ENCODE assay signal across 11 cellular contexts in the genomic region with DNA sequence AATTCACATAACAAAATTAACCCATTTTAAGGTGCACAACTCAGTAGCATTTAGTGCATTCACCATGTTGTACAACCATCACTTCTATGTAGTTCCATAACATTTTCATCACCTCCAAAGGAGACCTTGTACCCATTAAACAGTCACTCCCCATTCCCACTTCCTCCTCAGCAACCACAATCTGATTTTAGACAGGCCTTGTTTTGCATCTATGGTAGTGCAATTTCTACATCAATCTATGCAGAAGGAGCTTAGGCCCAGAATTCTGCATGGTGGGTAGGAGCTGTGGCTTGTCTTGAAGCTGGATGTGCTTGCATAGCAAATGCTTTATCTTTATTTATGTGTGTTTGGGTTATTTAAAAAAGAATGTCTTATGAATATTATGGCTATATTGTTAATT.
DNase-seq lines count a peak whose midpoint lies in the region; ATAC-seq and TF ChIP-seq lines count a peak whose summit lies in the region.
"Had no signal": no experiment of that assay in that cellular context is flagged by ENCODE, and none has a peak within 500 bp of the region (broad histone marks: within the 10 kb centered on the region; RNA-seq: fewer than 3 reads in every experiment).

No MANE protein-coding gene starts in this region.

- H3K36me3 ChIP-seq in DOHH2 (ENCODE audit: control insufficient read depth, low read length) (no peaks in the 10 kb centered on the region), SU-DHL-6 (ENCODE audit: low read length) (no peaks in the 10 kb centered on the region), mucosa of rectum (ENCODE audit: control insufficient read depth in 2 of 2, insufficient read depth in 2 of 2, low read length in 2 of 2) (no peaks in the 10 kb centered on the region)
- H3K36me3 ChIP-seq: right lobe of liver had no signal

- H3K9me3 ChIP-seq in DOHH2 (ENCODE audit: control insufficient read depth, insufficient read depth, low read length) (no peaks in the 10 kb centered on the region; the same call in 1 of the 2 replicates), SU-DHL-6 (ENCODE audit: insufficient read depth, low read length) (no peaks in the 10 kb centered on the region), mucosa of rectum (ENCODE audit: control insufficient read depth in 2 of 2, low read length in 2 of 2) (no peaks in the 10 kb centered on the region)
- H3K9me3 ChIP-seq: right lobe of liver had no signal

- peak; percentile 30 for ATAC-seq in HG02642 (IDR thresholded peaks at IDR 0.05; ENCODE audit: poor library complexity, unreplicated experiment)
- ATAC-seq in GM21825 (IDR thresholded peaks at IDR 0.05; ENCODE audit: unreplicated experiment) = no peak
- ATAC-seq: Panc1 had no signal

- H3K9me2 ChIP-seq in DOHH2 (replicated peaks; ENCODE audit: control insufficient read depth, low read length) (no peaks in the 10 kb centered on the region), SU-DHL-6 (replicated peaks; ENCODE audit: insufficient read depth, low read length) (no peaks in the 10 kb centered on the region)

- H3K9ac ChIP-seq in SU-DHL-6 (ENCODE audit: low read length) = peak overlapping the region; percentile 26
- H3K9ac ChIP-seq in mucosa of rectum (ENCODE audit: low read depth in 1 of 2, low read length in 2 of 2) = no peak overlapping the region

- H3K27ac ChIP-seq in DOHH2 (ENCODE audit: low read depth, low read length) = peak overlapping the region; percentile 95
- H3K27ac ChIP-seq in SU-DHL-6 (ENCODE audit: low read depth, low read length) = peak overlapping the region; percentile 96
- H3K27ac ChIP-seq in mucosa of rectum (ENCODE audit: low read depth in 2 of 2, low read length in 2 of 2) = peak overlapping the region; percentile 3 to 23
- H3K27ac ChIP-seq: right lobe of liver had no signal

- no peak for TF ChIP-seq CTCF in DOHH2 (IDR thresholded peaks at IDR 0.05; ENCODE audit: low read depth, low read length, poor library complexity, severe bottlenecking)
- TF ChIP-seq CTCF in SU-DHL-6 (IDR thresholded peaks at IDR 0.05; ENCODE audit: insufficient read depth, low read length, poor library complexity, severe bottlenecking) = no peak

- H3K27me3 ChIP-seq in DOHH2 (ENCODE audit: control insufficient read depth, low read length) (no peaks in the 10 kb centered on the region), SU-DHL-6 (ENCODE audit: low read length) (no peaks in the 10 kb centered on the region), mucosa of rectum (ENCODE audit: control insufficient read depth in 2 of 2, insufficient read depth in 2 of 2, low read length in 2 of 2) (no peaks in the 10 kb centered on the region)
- H3K27me3 ChIP-seq: right lobe of liver had no signal

- H3F3A ChIP-seq in DOHH2 (ENCODE audit: control insufficient read depth, insufficient read depth) (peaks cover 20% of the 10 kb centered on the region), SU-DHL-6 (ENCODE audit: insufficient read depth) (peaks cover 37% of the 10 kb centered on the region)

- H3K4me1 ChIP-seq in DOHH2 (ENCODE audit: control insufficient read depth, low read length) = peaks cover 78% of the 10 kb centered on the region
- peaks cover 0 to 6% of the 10 kb centered on the region in 2 donors for H3K4me1 ChIP-seq in mucosa of rectum (ENCODE audit: control insufficient read depth in 2 of 2, insufficient read depth in 2 of 2, low read length in 2 of 2)
- H3K4me1 ChIP-seq: right lobe of liver had no signal

- H3K4me3 ChIP-seq in DOHH2 (ENCODE audit: low read length) = peak overlapping the region; percentile 68
- H3K4me3 ChIP-seq in SU-DHL-6 (ENCODE audit: insufficient read depth, low read length, poor library complexity, severe bottlenecking) = peak overlapping the region; percentile 22
- no peak overlapping the region for H3K4me3 ChIP-seq in mucosa of rectum (ENCODE audit: low read length in 2 of 2)
- H3K4me3 ChIP-seq: right lobe of liver had no signal

- peak overlapping the region; percentile 89 for H3K4me2 ChIP-seq in DOHH2 (ENCODE audit: low read length)
- H3K4me2 ChIP-seq in SU-DHL-6 (ENCODE audit: low read depth, low read length, poor library complexity, severe bottlenecking) = peak overlapping the region; percentile 83

- no peak for DNase-seq in medulla oblongata (ENCODE audit: extremely low spot score)
- no peak for DNase-seq in NCI-H345 (lab: John Stamatoyannopoulos, UW)
- DNase-seq: IMR-90, NCI-H2081, right lobe of liver had no signal

- H2AFZ ChIP-seq in SU-DHL-6 (ENCODE audit: low read depth, low read length, severe bottlenecking) = no peak overlapping the region

- H4K20me1 ChIP-seq in DOHH2 (ENCODE audit: control insufficient read depth, insufficient read depth, low read depth, low read length) = no peaks in the 10 kb centered on the region
- H4K20me1 ChIP-seq in SU-DHL-6 (ENCODE audit: low read depth, low read length) = no peaks in the 10 kb centered on the region

- H3K79me2 ChIP-seq in DOHH2 (ENCODE audit: control insufficient read depth, low read length) = no peaks in the 10 kb centered on the region
- no peaks in the 10 kb centered on the region for H3K79me2 ChIP-seq in SU-DHL-6 (ENCODE audit: insufficient read depth, low read length)

Comparison
In these comparisons a context has a peak if more than half of its experiments do, and no peak if none do; other contexts are left out.
1. H3K27ac ChIP-seq: peak in every context shown above with its lines; median percentile 96 in SU-DHL-6; 95 in DOHH2; 13 in mucosa of rectum.
2. H3K4me3 ChIP-seq: peak in DOHH2 (single experiment) and SU-DHL-6 (single experiment); none in mucosa of rectum (0 of 2).